In the genomic region with DNA sequence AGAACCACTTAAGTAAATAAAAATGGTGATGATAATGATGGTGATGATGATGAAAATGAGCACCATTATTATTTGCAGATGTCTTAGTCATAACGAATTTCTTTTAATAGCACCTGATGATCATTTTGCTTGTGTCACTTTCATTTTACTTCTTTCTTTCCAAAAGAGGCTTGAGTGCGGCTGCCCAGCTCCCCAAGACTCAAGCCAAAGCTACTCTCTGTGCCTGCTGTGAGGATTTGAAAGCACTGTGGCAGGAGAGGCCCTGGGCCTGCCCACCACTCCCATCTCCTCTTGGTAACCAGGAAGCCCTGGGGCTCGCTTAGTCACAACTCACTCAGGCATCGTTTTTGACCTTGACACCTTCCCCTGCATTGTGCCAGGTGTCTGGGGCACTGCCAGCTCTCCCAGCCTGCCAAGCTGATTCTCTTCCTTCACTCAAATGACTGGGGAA, we compare ENCODE assay signal across 9 cellular contexts. TPM values are rescaled to one million over a fixed set of nuclear protein-coding genes. Genes with fewer than 3 reads are reported as not detected.
DNase-seq lines count a peak whose midpoint lies in the region; ATAC-seq and TF ChIP-seq lines count a peak whose summit lies in the region.
"Had no signal": no experiment of that assay in that cellular context is flagged by ENCODE, and none has a peak within 500 bp of the region (broad histone marks: within the 10 kb centered on the region; RNA-seq: fewer than 3 reads in every experiment).

No MANE protein-coding gene starts in this region.

- H4K20me1 ChIP-seq in H9 (ENCODE audit: control insufficient read depth, insufficient read depth, insufficient read length): peaks cover 3% of the 10 kb centered on the region

- no peak overlapping the region for H2BK12ac ChIP-seq in H9 (ENCODE audit: insufficient read length, low read depth, low read length)

- H3K79me1 ChIP-seq in H9 (ENCODE audit: insufficient read depth, low read depth, low read length, poor library complexity, severe bottlenecking): no peaks in the 10 kb centered on the region

- TF ChIP-seq EP300 in tibial nerve (IDR thresholded peaks at IDR 0.05): no peak

- ATAC-seq in HG03175 (IDR thresholded peaks at IDR 0.05; ENCODE audit: unreplicated experiment) (peak; percentile 77), GM18907 (IDR thresholded peaks at IDR 0.05; ENCODE audit: unreplicated experiment) (no peak)

- H3K4me3 ChIP-seq in tibial nerve: no peak overlapping the region

- no CpG with 5 or more reads among the region's 4 CpGs for WGBS in H9 (ENCODE audit: extremely low coverage, insufficient read length, low lambda C conversion rate)
- WGBS in tibial nerve, 2 donors: 57 to 67% methylated on average over 4 of the region's 4 CpGs

- H3K27ac ChIP-seq in H9 (ENCODE audit: insufficient read length, low read depth, low read length): no peak overlapping the region
- H3K27ac ChIP-seq in tibial nerve: no peak overlapping the region

- no peaks in the 10 kb centered on the region for H3K36me3 ChIP-seq in tibial nerve

- H3K4me1 ChIP-seq in H9 (ENCODE audit: insufficient read depth, low read length) (no peaks in the 10 kb centered on the region), tibial nerve (peaks cover 0 to 35% (median 19%) of the 10 kb centered on the region in 4 donors)

- H4K5ac ChIP-seq in H9 (ENCODE audit: insufficient read length, low read depth, low read length): no peak overlapping the region

- H3K36me3 Mint-ChIP-seq in H9 (ENCODE audit: insufficient read depth in 1 of 3, low read depth in 3 of 3): peaks cover 2 to 5% (median 5%) of the 10 kb centered on the region in 3 experiments; a peak in 5 of 7 replicates

- no peak overlapping the region for H3K4me3 Mint-ChIP-seq in H9
- H3K4me3 Mint-ChIP-seq: T-helper 1 cell treated with Interleukin-12 subunit alpha and Interleukin-12 subunit beta and Interleukin-4 antibody, amounts not matched to agents 30 μg/mL and 1 μg/mL, for 36 hours had no signal

- H3K9ac ChIP-seq in H9 (ENCODE audit: extremely low read depth, insufficient read length, low read length): no peak overlapping the region

- TF ChIP-seq CTCF in H9 (conservative IDR thresholded peaks at IDR 0.05) (no peak), tibial nerve (IDR thresholded peaks at IDR 0.05) (no peak)

- peaks cover 13 to 16% of the 10 kb centered on the region in 2 experiments for H3K4me1 Mint-ChIP-seq in H9

- H3K27me3 ChIP-seq in H9 (ENCODE audit: insufficient read depth, low read length): no peaks in the 10 kb centered on the region
- H3K27me3 ChIP-seq in tibial nerve: no peaks in the 10 kb centered on the region

- H2AK5ac ChIP-seq in H9 (ENCODE audit: insufficient read length, low read length): no peak overlapping the region

- no peak overlapping the region for H4K91ac ChIP-seq in H9 (ENCODE audit: insufficient read length, low read depth, low read length)

- H2BK5ac ChIP-seq in H9 (ENCODE audit: insufficient read length, low read length): no peak overlapping the region

- H2AFZ ChIP-seq in H9 (ENCODE audit: low read length): no peak overlapping the region

- no peaks in the 10 kb centered on the region for H3K79me2 ChIP-seq in H9 (ENCODE audit: insufficient read depth, low read length)

- no peak overlapping the region for H3K18ac ChIP-seq in H9 (ENCODE audit: insufficient read length, low read depth, low read length)

- no peak overlapping the region for H2BK20ac ChIP-seq in H9 (ENCODE audit: low read depth, low read length, poor library complexity, severe bottlenecking)

- H3K23me2 ChIP-seq in H9 (ENCODE audit: insufficient read length, low read depth, low read length, poor library complexity, severe bottlenecking): no peaks in the 10 kb centered on the region

- no peak overlapping the region for H2BK15ac ChIP-seq in H9 (ENCODE audit: low read depth, low read length)

- H3K14ac ChIP-seq in H9 (ENCODE audit: insufficient read depth, low read length): no peak overlapping the region; the same call in 1 of the 2 replicates

- H3K9me3 ChIP-seq in H9 (ENCODE audit: control insufficient read depth, low read depth, low read length) (no peaks in the 10 kb centered on the region), tibial nerve (no peaks in the 10 kb centered on the region)

- H2BK120ac ChIP-seq in H9 (ENCODE audit: low read depth, low read length, poor library complexity, severe bottlenecking): no peak overlapping the region

- H3K9me3 Mint-ChIP-seq in H9: peaks cover 0 to 3% of the 10 kb centered on the region in 2 experiments; a peak in 2 of 5 replicates
- H3K9me3 Mint-ChIP-seq: T-helper 1 cell treated with Interleukin-12 subunit alpha and Interleukin-12 subunit beta and Interleukin-4 antibody, amounts not matched to agents 30 μg/mL and 1 μg/mL, for 36 hours had no signal

- H3K27me3 Mint-ChIP-seq in H9 (ENCODE audit: low read depth): no peaks in the 10 kb centered on the region

- H3K23ac ChIP-seq in H9 (ENCODE audit: insufficient read length, low read depth, low read length): no peak overlapping the region

- no peak overlapping the region for H3K56ac ChIP-seq in H9 (ENCODE audit: insufficient read length, low read depth, low read length)

- no peak overlapping the region for H4K8ac ChIP-seq in H9 (replicated peaks; ENCODE audit: insufficient read length, low read depth, low read length)

- DNase-seq in DMS79 treated with DMSO at 0.1 percent for 48 hours (lab: John Stamatoyannopoulos, UW) (peak; percentile 81), RPMI7951 (ENCODE audit: low read depth) (peak; percentile 93), kidney glomerular epithelial cell (lab: John Stamatoyannopoulos, UW) (peak; percentile 72), H9 (no peak), tibial nerve (ENCODE audit: low spot score in 2 of 2) (no peak)
- DNase-seq in activated CD8-positive, alpha-beta memory T cell treated with anti-CD3 and anti-CD28 coated beads for 24 hours: no peak

- no peak overlapping the region for H3T11ph ChIP-seq in H9 (ENCODE audit: low read length)

- H3K4ac ChIP-seq in H9 (ENCODE audit: low read depth, low read length): no peak overlapping the region

- H3K4me2 ChIP-seq in H9 (ENCODE audit: insufficient read depth, insufficient read length, low read length): no peak overlapping the region

- no peak overlapping the region; a peak in 1 of 7 replicates for H3K27ac Mint-ChIP-seq in H9
- H3K27ac Mint-ChIP-seq: T-helper 1 cell treated with Interleukin-12 subunit alpha and Interleukin-12 subunit beta and Interleukin-4 antibody, amounts not matched to agents 30 μg/mL and 1 μg/mL, for 36 hours had no signal

- TF ChIP-seq POLR2A in tibial nerve (IDR thresholded peaks at IDR 0.05): no peak

RNA-seq across cellular contexts. Expression of a gene that starts 41.2 kb away (rescaled TPM):
- 1,523 and 2,058 TPM in 2 replicates for total RNA-seq in RPMI7951 (2014; rRNA removed; shearing (Covaris generic))
- total RNA-seq in H9 (2021) (3,719 and 3,769 TPM in 2 replicates), tibial nerve (1,000 to 10,000 TPM; 1,138 to 2,228 (median 1,396) TPM)

Comparison
In these comparisons a context has a peak if more than half of its experiments do, and no peak if none do; other contexts are left out.
1. DNase-seq: peak in DMS79 treated with DMSO at 0.1 percent for 48 hours (single experiment), RPMI7951 (single experiment) and kidney glomerular epithelial cell (single experiment); none in activated CD8-positive, alpha-beta memory T cell treated with anti-CD3 and anti-CD28 coated beads for 24 hours (single experiment), H9 (single experiment) and tibial nerve (0 of 2).